8 cellular contexts compared by ENCODE assay signal in the genomic region with DNA sequence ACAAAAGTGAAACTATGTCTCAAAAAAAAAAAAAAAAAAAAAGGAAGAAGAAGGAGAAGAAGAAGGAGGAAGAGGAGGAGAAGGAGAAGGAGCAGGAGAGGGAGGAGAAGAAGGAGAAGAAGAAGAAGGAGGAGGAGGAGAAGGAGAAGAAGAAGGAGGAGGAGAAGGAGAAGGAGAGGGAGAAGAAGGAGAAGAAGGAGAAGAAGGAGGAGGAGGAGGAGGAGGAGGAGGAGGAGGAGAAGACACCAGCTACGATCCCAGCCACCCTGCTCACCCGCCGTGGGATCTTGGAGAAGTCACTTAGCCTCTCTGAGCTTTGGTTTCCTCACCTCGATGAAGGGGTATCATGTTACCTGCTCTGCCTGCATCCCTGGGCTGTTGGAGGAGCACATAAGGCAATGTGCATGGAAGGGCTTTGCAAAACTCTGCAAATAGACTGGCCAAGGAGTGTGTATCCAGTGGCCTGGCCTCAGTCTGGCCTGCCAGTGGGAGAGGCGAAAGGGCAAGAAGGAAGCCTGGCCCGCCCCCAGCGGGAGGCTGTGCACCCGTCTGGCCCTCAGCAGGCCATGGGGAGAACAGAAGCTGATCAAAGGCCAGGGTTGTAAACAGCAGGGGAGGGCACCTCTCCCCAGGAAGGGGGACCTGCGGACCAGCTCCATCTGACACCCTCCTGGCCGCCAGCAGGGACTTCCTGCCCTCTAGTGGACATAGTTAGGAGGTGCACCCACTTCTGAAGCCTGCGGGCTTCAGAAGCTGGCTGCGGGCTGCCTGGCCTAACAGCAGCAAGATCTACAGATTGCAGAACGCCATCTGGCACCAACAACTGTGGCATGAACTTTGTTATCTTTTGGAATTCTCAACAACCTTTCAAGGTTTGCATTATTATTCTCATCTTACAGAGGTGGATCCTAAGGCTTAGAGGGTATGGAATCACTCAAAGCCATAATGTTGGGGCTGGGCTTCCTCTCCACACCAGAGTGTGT. TPM values are rescaled to one million over a fixed set of nuclear protein-coding genes. Genes with fewer than 3 reads are reported as not detected.
A peak's percentile ranks its signal among the peaks of the same experiment; 100 is the strongest.
DNase-seq lines count a peak whose midpoint lies in the region; ATAC-seq and TF ChIP-seq lines count a peak whose summit lies in the region.

No MANE protein-coding gene starts in this region.

- TF ChIP-seq CTCF in GM12872 (IDR thresholded peaks at IDR 0.05; ENCODE audit: insufficient read depth, low read depth, low read length), result peak; percentile 97
- TF ChIP-seq CTCF in OCI-LY3 (IDR thresholded peaks at IDR 0.05; ENCODE audit: low read depth, low read length), result peak; percentile 97
- TF ChIP-seq CTCF in esophagus muscularis mucosa (IDR thresholded peaks at IDR 0.05), result peak; percentile 91 to 99 (median 92)

- H3K4me3 ChIP-seq in Karpas-422 (ENCODE audit: low read length), result no peak overlapping the region
- no peak overlapping the region for H3K4me3 ChIP-seq in OCI-LY3 (ENCODE audit: low read length)
- H3K4me3 ChIP-seq in esophagus muscularis mucosa, result no peak overlapping the region

- TF ChIP-seq POLR2A in esophagus muscularis mucosa (IDR thresholded peaks at IDR 0.05; ENCODE audit: low read depth), result no peak

- DNase-seq in Karpas-422 (peak; percentile 89), activated T-cell treated with anti-CD3 and anti-CD28 coated beads for 1 hour (ENCODE audit: low read depth) (peak; percentile 44), esophagus muscularis mucosa (ENCODE audit: extremely low spot score) (no peak), substantia nigra (lab: John Stamatoyannopoulos, UW) (peak in 38 of 49 donors; percentile 13 to 86 (median 53))
- peak; percentile 71 for DNase-seq in natural killer cell treated with Interleukin-12 subunit alpha and Interleukin-12 subunit beta and Interleukin-15 and Interleukin-18, amount 100 ng/mL, for 72 hours (ENCODE audit: low spot score)

- H3K4me2 ChIP-seq in Karpas-422 (ENCODE audit: low read depth, low read length, poor library complexity, severe bottlenecking) (no peak overlapping the region), OCI-LY3 (ENCODE audit: low read length) (no peak overlapping the region)

- H3K36me3 ChIP-seq in Karpas-422 (ENCODE audit: insufficient read depth, low read length) (no peaks in the 10 kb centered on the region), OCI-LY3 (replicated peaks; ENCODE audit: low read depth, low read length) (no peaks in the 10 kb centered on the region), esophagus muscularis mucosa (no peaks in the 10 kb centered on the region)

- peaks cover 13 to 15% of the 10 kb centered on the region in 2 donors for H3K27me3 Mint-ChIP-seq in natural killer cell treated with Interleukin-12 subunit alpha and Interleukin-12 subunit beta and Interleukin-15 and Interleukin-18, amount 100 ng/mL, for 72 hours

- no peak overlapping the region for H3K27ac Mint-ChIP-seq in natural killer cell treated with Interleukin-12 subunit alpha and Interleukin-12 subunit beta and Interleukin-15 and Interleukin-18, amount 100 ng/mL, for 72 hours

- TF ChIP-seq EP300 in esophagus muscularis mucosa (IDR thresholded peaks at IDR 0.05), result no peak

- H4K20me1 ChIP-seq in Karpas-422 (ENCODE audit: insufficient read depth, low read depth, low read length) (no peaks in the 10 kb centered on the region; the same call in 1 of the 2 replicates), OCI-LY3 (ENCODE audit: insufficient read depth, low read length) (no peaks in the 10 kb centered on the region)

- peaks cover 41% of the 10 kb centered on the region in 2 donors for H3K4me1 Mint-ChIP-seq in natural killer cell treated with Interleukin-12 subunit alpha and Interleukin-12 subunit beta and Interleukin-15 and Interleukin-18, amount 100 ng/mL, for 72 hours (ENCODE audit: low read depth in 2 of 2)

- intact Hi-C loops in esophagus muscularis mucosa (cut with DNase I), result loop anchor here (2.0 to 5.0 kb wide), 2 partner anchors 40 to 133 kb away; no protein-coding TSS in a partner anchor

- no peaks in the 10 kb centered on the region for H3K9me2 ChIP-seq in Karpas-422 (replicated peaks; ENCODE audit: insufficient read depth, low read length)

- H3K4me1 ChIP-seq in Karpas-422 (ENCODE audit: low read length) (no peaks in the 10 kb centered on the region), OCI-LY3 (ENCODE audit: low read length) (peaks cover 15% of the 10 kb centered on the region), esophagus muscularis mucosa (peaks cover 0 to 2% (median 0%) of the 10 kb centered on the region in 4 donors)

- H3K9me3 ChIP-seq in Karpas-422 (ENCODE audit: low read length) (no peaks in the 10 kb centered on the region), OCI-LY3 (ENCODE audit: insufficient read depth, low read length) (no peaks in the 10 kb centered on the region), esophagus muscularis mucosa (no peaks in the 10 kb centered on the region)

- H2AFZ ChIP-seq in Karpas-422 (ENCODE audit: low read length) (no peak overlapping the region), OCI-LY3 (ENCODE audit: low read depth, low read length) (no peak overlapping the region)

- H3K27me3 ChIP-seq in Karpas-422 (ENCODE audit: low read length) (no peaks in the 10 kb centered on the region), OCI-LY3 (ENCODE audit: low read depth, low read length) (peaks cover 51% of the 10 kb centered on the region), esophagus muscularis mucosa (peaks cover 0 to 67% (median 0%) of the 10 kb centered on the region in 4 donors)

- no peaks in the 10 kb centered on the region for H3K9me3 Mint-ChIP-seq in natural killer cell treated with Interleukin-12 subunit alpha and Interleukin-12 subunit beta and Interleukin-15 and Interleukin-18, amount 100 ng/mL, for 72 hours

- H3K27ac ChIP-seq in Karpas-422 (ENCODE audit: low read length) (no peak overlapping the region), OCI-LY3 (ENCODE audit: low read length) (no peak overlapping the region), esophagus muscularis mucosa (replicated peaks in 1 of 4) (no peak overlapping the region), substantia nigra (ENCODE audit: low read depth, low read length, poor library complexity, severe bottlenecking) (no peak overlapping the region)

- peak; percentile 59 to 68 for ATAC-seq in natural killer cell treated with Interleukin-12 subunit alpha and Interleukin-12 subunit beta and Interleukin-15 and Interleukin-18, amount 100 ng/mL, for 72 hours
- ATAC-seq in GM19455 (IDR thresholded peaks at IDR 0.05; ENCODE audit: unreplicated experiment), result no peak

- no peaks in the 10 kb centered on the region for H3K36me3 Mint-ChIP-seq in natural killer cell treated with Interleukin-12 subunit alpha and Interleukin-12 subunit beta and Interleukin-15 and Interleukin-18, amount 100 ng/mL, for 72 hours

- no peak overlapping the region for H3K9ac ChIP-seq in Karpas-422 (ENCODE audit: low read length)
- H3K9ac ChIP-seq in OCI-LY3 (ENCODE audit: low read length), result no peak overlapping the region

- 41% methylated on average over 12 of the region's 13 CpGs for WGBS in esophagus muscularis mucosa

- no peaks in the 10 kb centered on the region for H3K79me2 ChIP-seq in Karpas-422 (ENCODE audit: low read length)
- no peaks in the 10 kb centered on the region for H3K79me2 ChIP-seq in OCI-LY3 (ENCODE audit: low read length)

- H3K4me3 Mint-ChIP-seq in natural killer cell treated with Interleukin-12 subunit alpha and Interleukin-12 subunit beta and Interleukin-15 and Interleukin-18, amount 100 ng/mL, for 72 hours, result no peak overlapping the region

RNA-seq across cellular contexts. Expression of gene CDK18, which starts 19.2 kb away (rescaled TPM):
- total RNA-seq in Karpas-422 (2014; rRNA removed; shearing (Covaris generic); ENCODE audit: low replicate concordance), result 0.45 TPM in 1 of 2 replicates, not detected in the other
- total RNA-seq in esophagus muscularis mucosa, result 10 to 100 TPM in 2 of 4 donors, 1 to 10 TPM in 2; 4.8 to 12.9 (median 9.9) TPM
- total RNA-seq in natural killer cell treated with Interleukin-12 subunit alpha and Interleukin-12 subunit beta and Interleukin-15 and Interleukin-18, amount 100 ng/mL, for 72 hours, result under 1 TPM; 0.28 to 0.71 TPM

RNA-seq across cellular contexts. Expression of gene BLACAT1, which starts 29.4 kb away (rescaled TPM):
- not detected in 2 replicates for total RNA-seq in Karpas-422 (2014; rRNA removed; shearing (Covaris generic); ENCODE audit: low replicate concordance)
- total RNA-seq in esophagus muscularis mucosa, result not detected
- not detected for total RNA-seq in natural killer cell treated with Interleukin-12 subunit alpha and Interleukin-12 subunit beta and Interleukin-15 and Interleukin-18, amount 100 ng/mL, for 72 hours
